12 cellular contexts compared by ENCODE assay signal in genomic region chr15:73685981-73686380, GRCh38. TPM values are rescaled to one million over a fixed set of nuclear protein-coding genes. Genes with fewer than 3 reads are reported as not detected.
DNase-seq lines count a peak whose midpoint lies in the region; ATAC-seq and TF ChIP-seq lines count a peak whose summit lies in the region.
"Had no signal": no experiment of that assay in that cellular context is flagged by ENCODE, and none has a peak within 500 bp of the region (broad histone marks: within the 10 kb centered on the region; RNA-seq: fewer than 3 reads in every experiment).

No MANE protein-coding gene starts in this region.

- no peaks in the 10 kb centered on the region; the same call in 1 of the 2 replicates for H3K9me3 ChIP-seq in AG04450 (ENCODE audit: control insufficient read depth, insufficient read depth, low read length)
- no peaks in the 10 kb centered on the region for H3K9me3 ChIP-seq in effector memory CD4-positive, alpha-beta T cell (ENCODE audit: control insufficient read depth, low read length)

- DNase-seq in AG04450 (ENCODE audit: low read depth, low spot score) (no peak), RWPE1 (ENCODE audit: low spot score) (no peak), epithelial cell of proximal tubule (ENCODE audit: low read depth) (no peak), neural crest cell (ENCODE audit: low read depth, low spot score) (no peak), UCSD-AML1 (lab: John Stamatoyannopoulos, UW; ENCODE audit: unreplicated experiment) (no peak), HEK293T (ENCODE audit: extremely low spot score) (no peak)
- no peak for DNase-seq in effector memory CD4-positive, alpha-beta T cell
- DNase-seq: COR-L47, NCI-H2107, SHP77 treated with DMSO at 0.1 percent for 48 hours had no signal

- H3K27me3 Mint-ChIP-seq in neural crest cell (ENCODE audit: low read depth): peaks cover 2% of the 10 kb centered on the region

- H3K36me3 Mint-ChIP-seq in neural crest cell (ENCODE audit: low read depth): no peaks in the 10 kb centered on the region

- no peak overlapping the region for H3K27ac Mint-ChIP-seq in neural crest cell (ENCODE audit: unreplicated experiment)

- CTCF ChIA-PET in AG04450 (lab: Charles Lee): interaction anchor here (0.7 to 7.1 kb wide), 10 partner anchors 9 to 129 kb away, joined by 3 to 97 read pairs (median 8); no protein-coding TSS in a partner anchor
- CTCF ChIA-PET in RWPE1 (lab: Yijun Ruan, JAX): interaction anchor here (0.6 to 2.5 kb wide), 7 partner anchors 9 to 435 kb away, joined by 3 to 10 read pairs (median 5); no protein-coding TSS in a partner anchor
- CTCF ChIA-PET in HEK293T (lab: Yijun Ruan, JAX): interaction anchor here (0.6 to 3.0 kb wide), 6 partner anchors 8 to 58 kb away, joined by 3 to 22 read pairs (median 14); no protein-coding TSS in a partner anchor

- H3K4me3 Mint-ChIP-seq in neural crest cell: peak overlapping the region; percentile 93

- no peak for ATAC-seq in HG02885 (IDR thresholded peaks at IDR 0.05; ENCODE audit: poor library complexity, unreplicated experiment)
- ATAC-seq: GM12878 had no signal

- H3K27me3 ChIP-seq in AG04450 (ENCODE audit: control insufficient read depth, insufficient read depth, low read length): no peaks in the 10 kb centered on the region
- peaks cover 46% of the 10 kb centered on the region for H3K27me3 ChIP-seq in effector memory CD4-positive, alpha-beta T cell (replicated peaks; ENCODE audit: control insufficient read depth, insufficient read depth, low read length, poor library complexity, severe bottlenecking)

- H3K9me3 Mint-ChIP-seq in neural crest cell: no peaks in the 10 kb centered on the region

- H3K4me3 ChIP-seq in AG04450 (ENCODE audit: low read depth, low read length): peak overlapping the region; percentile 84
- peak overlapping the region; percentile 85 for H3K4me3 ChIP-seq in epithelial cell of proximal tubule (ENCODE audit: low read depth, low read length)
- H3K4me3 ChIP-seq in effector memory CD4-positive, alpha-beta T cell (ENCODE audit: insufficient read depth, low read depth, low read length, poor library complexity, severe bottlenecking): no peak overlapping the region
- H3K4me3 ChIP-seq: GM12878 had no signal

- H3K4me1 ChIP-seq in effector memory CD4-positive, alpha-beta T cell (ENCODE audit: control insufficient read depth, insufficient read depth, low read length, poor library complexity, severe bottlenecking): peaks cover 9% of the 10 kb centered on the region

- POLR2A ChIA-PET in AG04450 (lab: Yijun Ruan, JAX) (interaction anchor here (0.7 to 1.5 kb wide), 4 partner anchors 11 to 159 kb away, joined by 3 to 6 read pairs (median 4); no protein-coding TSS in a partner anchor), RWPE1 (lab: Yijun Ruan, JAX; ENCODE audit: low non-redundant PET) (interaction anchor here (0.5 kb wide), 1 partner anchor 53 kb away, joined by 3 read pairs; the partner anchor contains the start of gene NPTN), HEK293T (lab: Yijun Ruan, JAX) (interaction anchor here (1.3 to 4.4 kb wide), 5 partner anchors 9 to 68 kb away, joined by 3 to 38 read pairs (median 5); partner anchors contain the start of gene NPTN)

- H3K36me3 ChIP-seq in effector memory CD4-positive, alpha-beta T cell (ENCODE audit: control insufficient read depth, insufficient read depth, low read length): no peaks in the 10 kb centered on the region

- peaks cover 34% of the 10 kb centered on the region for H3K4me1 Mint-ChIP-seq in neural crest cell

- TF ChIP-seq CTCF in AG04450 (IDR thresholded peaks at IDR 0.05; ENCODE audit: low read depth, low read length): no peak
- TF ChIP-seq CTCF in RWPE1 (conservative IDR thresholded peaks at IDR 0.05; ENCODE audit: low read depth): no peak
- TF ChIP-seq CTCF in epithelial cell of proximal tubule (conservative IDR thresholded peaks at IDR 0.05; ENCODE audit: low read depth, low read length): no peak
- TF ChIP-seq CTCF in neural crest cell (conservative IDR thresholded peaks at IDR 0.05): no peak

- H3K27ac ChIP-seq in AG04450 (ENCODE audit: low read depth, low read length) (peak overlapping the region; percentile 81), RWPE1 (peak overlapping the region; percentile 78)
- H3K27ac ChIP-seq in effector memory CD4-positive, alpha-beta T cell (ENCODE audit: insufficient read depth, low read length, poor library complexity, severe bottlenecking): no peak overlapping the region

TF ChIP-seq in HEK293T, 16 proteins besides CTCF, POLR2A, EP300 and RAD21:
- TF ChIP-seq HDGF (IDR thresholded peaks at IDR 0.05; ENCODE audit: borderline replicate concordance) (no peak), LEF1 (IDR thresholded peaks at IDR 0.05; ENCODE audit: borderline replicate concordance) (no peak), TARDBP (IDR thresholded peaks at IDR 0.05) (no peak), PKNOX1 (IDR thresholded peaks at IDR 0.05) (no peak), SUZ12 (IDR thresholded peaks at IDR 0.05) (no peak), L3MBTL2 (conservative IDR thresholded peaks at IDR 0.05) (no peak), ELF4 (IDR thresholded peaks at IDR 0.05) (no peak), FOXK2 (IDR thresholded peaks at IDR 0.05) (no peak), SP1 (IDR thresholded peaks at IDR 0.05) (no peak), ARNT (IDR thresholded peaks at IDR 0.05) (no peak), ZNF384 (IDR thresholded peaks at IDR 0.05) (no peak), FOXA1 (IDR thresholded peaks at IDR 0.05) (no peak), CTBP1 (IDR thresholded peaks at IDR 0.05; ENCODE audit: borderline replicate concordance) (no peak)

RNA-seq across cellular contexts. Expression of gene CD276, which starts 1.8 kb away (rescaled TPM):
- 86.4 and 101 TPM in 2 replicates for polyA plus RNA-seq in AG04450 (2011; rRNA removed)
- 44.0 and 58.4 TPM in 2 replicates for polyA minus RNA-seq in AG04450 (2011; rRNA and poly(A)+ RNA removed)
- total RNA-seq in epithelial cell of proximal tubule (151 and 189 TPM in 2 replicates), neural crest cell (184 and 199 TPM in 2 replicates)

RNA-seq across cellular contexts. Expression of gene NPTN, which starts 52.8 kb away (rescaled TPM):
- polyA plus RNA-seq in AG04450 (2011; rRNA removed): 195 and 197 TPM in 2 replicates
- polyA minus RNA-seq in AG04450 (2011; rRNA and poly(A)+ RNA removed): 80.8 and 99.2 TPM in 2 replicates
- 90.8 and 100 TPM in 2 replicates for total RNA-seq in epithelial cell of proximal tubule
- 51.0 and 54.9 TPM in 2 replicates for total RNA-seq in neural crest cell
